19 cellular contexts compared by ENCODE assay signal in the genomic region with DNA sequence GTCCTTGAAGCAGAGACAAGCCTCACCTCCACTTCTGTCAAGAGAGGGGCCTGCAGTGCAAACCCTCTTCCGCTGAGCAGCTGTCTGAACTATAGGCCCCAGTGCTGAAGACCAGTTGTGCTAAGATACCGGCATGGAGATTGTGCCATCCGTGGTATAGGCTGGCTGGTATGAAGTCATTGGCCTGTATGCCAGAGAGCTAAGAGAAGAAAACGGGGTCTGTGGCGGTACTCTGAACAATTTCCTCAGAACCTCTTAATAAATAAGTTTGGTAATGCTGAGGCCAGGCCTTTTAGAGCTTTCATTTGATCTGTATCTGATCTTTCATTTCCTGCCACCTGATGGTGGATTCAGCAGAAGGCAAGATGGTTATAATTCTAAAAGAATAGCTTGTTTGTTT.
DNase-seq lines count a peak whose midpoint lies in the region; ATAC-seq and TF ChIP-seq lines count a peak whose summit lies in the region.
"Had no signal": no experiment of that assay in that cellular context is flagged by ENCODE, and none has a peak within 500 bp of the region (broad histone marks: within the 10 kb centered on the region; RNA-seq: fewer than 3 reads in every experiment).

No MANE protein-coding gene starts in this region.

- POLR2A ChIA-PET in activated naive CD8-positive, alpha-beta T cell treated with anti-CD3 and anti-CD28 coated beads, Interleukin-2, amount 10 ng/mL, durations not matched to agents 7 days and 5 days (lab: Charles Lee): no interaction called here

- H3K36me3 ChIP-seq in Loucy (ENCODE audit: insufficient read depth, low read length): peaks cover 67% of the 10 kb centered on the region
- peaks cover 19% of the 10 kb centered on the region for H3K36me3 ChIP-seq in neural progenitor cell

- H3K4me3 Mint-ChIP-seq in activated CD4-positive, alpha-beta T cell treated with anti-CD3 and anti-CD28 coated beads, Interleukin-2, amount 10 ng/mL, durations not matched to agents 24 days and 14 days: no peak overlapping the region
- H3K4me3 Mint-ChIP-seq in activated naive CD8-positive, alpha-beta T cell treated with anti-CD3 and anti-CD28 coated beads, Interleukin-2, amount 10 ng/mL, durations not matched to agents 7 days and 5 days: no peak overlapping the region
- no peak overlapping the region for H3K4me3 Mint-ChIP-seq in neural progenitor cell
- H3K4me3 Mint-ChIP-seq: nephron had no signal

- H3K4me3 ChIP-seq in Loucy (ENCODE audit: low read length, poor library complexity, severe bottlenecking): peak overlapping the region; percentile 15
- H3K4me3 ChIP-seq in neural progenitor cell: no peak overlapping the region
- H3K4me3 ChIP-seq: breast epithelium, GM23248, K562, lower lobe of right lung, prostate gland, smooth muscle cell, tibial artery had no signal

- H3K9ac ChIP-seq in Loucy (ENCODE audit: low read depth, low read length, poor library complexity, severe bottlenecking) (peak overlapping the region; percentile 34), neural progenitor cell (no peak overlapping the region)
- H3K9ac ChIP-seq: GM23248 had no signal

- intact Hi-C loops in activated CD4-positive, alpha-beta T cell treated with anti-CD3 and anti-CD28 coated beads, Interleukin-2, amount 10 ng/mL, durations not matched to agents 24 days and 14 days (cut with micrococcal nuclease): loop anchor here (10.0 kb wide), 1 partner anchor 437 kb away; no protein-coding TSS in a partner anchor

- no peaks in the 10 kb centered on the region for H3K27me3 ChIP-seq in Loucy (ENCODE audit: insufficient read depth, low read length, poor library complexity, severe bottlenecking)
- H3K27me3 ChIP-seq in neural progenitor cell: no peaks in the 10 kb centered on the region
- H3K27me3 ChIP-seq: breast epithelium, tibial artery had no signal

- H3K27ac ChIP-seq in neural progenitor cell: peak overlapping the region; percentile 54
- H3K27ac ChIP-seq: breast epithelium, GM23248, lower lobe of right lung, prostate gland, tibial artery had no signal

- H3K9me3 Mint-ChIP-seq in activated CD4-positive, alpha-beta T cell treated with anti-CD3 and anti-CD28 coated beads, Interleukin-2, amount 10 ng/mL, durations not matched to agents 24 days and 14 days: no peaks in the 10 kb centered on the region
- no peaks in the 10 kb centered on the region for H3K9me3 Mint-ChIP-seq in activated naive CD8-positive, alpha-beta T cell treated with anti-CD3 and anti-CD28 coated beads, Interleukin-2, amount 10 ng/mL, durations not matched to agents 7 days and 5 days
- H3K9me3 Mint-ChIP-seq in neural progenitor cell: no peaks in the 10 kb centered on the region
- H3K9me3 Mint-ChIP-seq: nephron had no signal

- H4K20me1 ChIP-seq in Loucy (ENCODE audit: insufficient read depth, low read length, poor library complexity, severe bottlenecking): no peaks in the 10 kb centered on the region
- H4K20me1 ChIP-seq in neural progenitor cell (ENCODE audit: low read depth): peaks cover 51% of the 10 kb centered on the region

- peaks cover 21% of the 10 kb centered on the region for H3F3A ChIP-seq in Loucy (ENCODE audit: low read depth)
- H3F3A ChIP-seq in neural progenitor cell (ENCODE audit: low read depth): peaks cover 85% of the 10 kb centered on the region

- H2AFZ ChIP-seq in Loucy (ENCODE audit: low read length) (no peak overlapping the region), neural progenitor cell (replicated peaks) (no peak overlapping the region)
- H2AFZ ChIP-seq: GM23248 had no signal

- H3K4me1 ChIP-seq in Loucy (ENCODE audit: insufficient read depth, low read length, poor library complexity, severe bottlenecking) (peaks cover 26% of the 10 kb centered on the region), neural progenitor cell (no peaks in the 10 kb centered on the region)
- H3K4me1 ChIP-seq: breast epithelium, lower lobe of right lung, prostate gland had no signal

- H3K4me1 Mint-ChIP-seq in activated CD4-positive, alpha-beta T cell treated with anti-CD3 and anti-CD28 coated beads, Interleukin-2, amount 10 ng/mL, durations not matched to agents 24 days and 14 days: peaks cover 11% of the 10 kb centered on the region
- H3K4me1 Mint-ChIP-seq in activated naive CD8-positive, alpha-beta T cell treated with anti-CD3 and anti-CD28 coated beads, Interleukin-2, amount 10 ng/mL, durations not matched to agents 7 days and 5 days: peaks cover 6% of the 10 kb centered on the region
- peaks cover 12% of the 10 kb centered on the region for H3K4me1 Mint-ChIP-seq in neural progenitor cell

- H3K79me2 ChIP-seq in Loucy (ENCODE audit: insufficient read depth, low read length): no peaks in the 10 kb centered on the region; the same call in 1 of the 2 replicates
- H3K79me2 ChIP-seq in neural progenitor cell (ENCODE audit: low read depth): peaks cover 2% of the 10 kb centered on the region

- H3K9me3 ChIP-seq in Loucy (ENCODE audit: insufficient read depth, low read depth, low read length) (no peaks in the 10 kb centered on the region), neural progenitor cell (ENCODE audit: low read depth) (no peaks in the 10 kb centered on the region)
- H3K9me3 ChIP-seq: breast epithelium, lower lobe of right lung, prostate gland, tibial artery had no signal

- H3K27ac Mint-ChIP-seq in activated CD4-positive, alpha-beta T cell treated with anti-CD3 and anti-CD28 coated beads, Interleukin-2, amount 10 ng/mL, durations not matched to agents 24 days and 14 days: peak overlapping the region; percentile 58
- peak overlapping the region; percentile 62 for H3K27ac Mint-ChIP-seq in activated naive CD8-positive, alpha-beta T cell treated with anti-CD3 and anti-CD28 coated beads, Interleukin-2, amount 10 ng/mL, durations not matched to agents 7 days and 5 days
- peak overlapping the region; percentile 64 for H3K27ac Mint-ChIP-seq in neural progenitor cell

- H3K9me2 ChIP-seq in Loucy (replicated peaks; ENCODE audit: low read depth, low read length): no peaks in the 10 kb centered on the region

- H3K36me3 Mint-ChIP-seq in activated CD4-positive, alpha-beta T cell treated with anti-CD3 and anti-CD28 coated beads, Interleukin-2, amount 10 ng/mL, durations not matched to agents 24 days and 14 days (ENCODE audit: low read depth): peaks cover 62% of the 10 kb centered on the region
- peaks cover 46% of the 10 kb centered on the region for H3K36me3 Mint-ChIP-seq in activated naive CD8-positive, alpha-beta T cell treated with anti-CD3 and anti-CD28 coated beads, Interleukin-2, amount 10 ng/mL, durations not matched to agents 7 days and 5 days
- peaks cover 40% of the 10 kb centered on the region for H3K36me3 Mint-ChIP-seq in neural progenitor cell

- no peak for DNase-seq in activated CD4-positive, alpha-beta T cell treated with anti-CD3 and anti-CD28 coated beads, Interleukin-2, amount 10 ng/mL, durations not matched to agents 24 days and 14 days
- DNase-seq in activated CD4-positive, alpha-beta T cell treated with anti-CD3 and anti-CD28 coated beads, Interleukin-2, amount 50 U/mL, for 48 hours: no peak
- no peak for DNase-seq in activated naive CD8-positive, alpha-beta T cell treated with anti-CD3 and anti-CD28 coated beads, Interleukin-2, amount 10 ng/mL, durations not matched to agents 7 days and 5 days
- DNase-seq in neural progenitor cell (ENCODE audit: low spot score) (no peak), occipital lobe (lab: John Stamatoyannopoulos, UW) (no peak), hepatic stellate cell (ENCODE audit: low spot score) (no peak)
- DNase-seq: lower lobe of right lung, NCI-H1092, NCI-H2081 treated with DMSO at 0.1 percent for 48 hours, SHP77 treated with DMSO at 0.1 percent for 48 hours, tibial artery had no signal

- ATAC-seq in activated naive CD8-positive, alpha-beta T cell treated with anti-CD3 and anti-CD28 coated beads, Interleukin-2, amount 10 ng/mL, durations not matched to agents 7 days and 5 days (ENCODE audit: low read depth): peak; percentile 47
- no peak for ATAC-seq in HG02571 (IDR thresholded peaks at IDR 0.05; ENCODE audit: unreplicated experiment)
- ATAC-seq: K562, lower lobe of right lung had no signal

- no peak for TF ChIP-seq CTCF in Loucy (conservative IDR thresholded peaks at IDR 0.05; ENCODE audit: low read length)
- no peak for TF ChIP-seq CTCF in neural progenitor cell (IDR thresholded peaks at IDR 0.05)

- peak overlapping the region; percentile 49 for H3K4me2 ChIP-seq in Loucy (ENCODE audit: low read depth, low read length, poor library complexity, severe bottlenecking)
- no peak overlapping the region for H3K4me2 ChIP-seq in neural progenitor cell
- H3K4me2 ChIP-seq: smooth muscle cell had no signal

- no peaks in the 10 kb centered on the region for H3K27me3 Mint-ChIP-seq in activated CD4-positive, alpha-beta T cell treated with anti-CD3 and anti-CD28 coated beads, Interleukin-2, amount 10 ng/mL, durations not matched to agents 24 days and 14 days
- no peaks in the 10 kb centered on the region for H3K27me3 Mint-ChIP-seq in activated naive CD8-positive, alpha-beta T cell treated with anti-CD3 and anti-CD28 coated beads, Interleukin-2, amount 10 ng/mL, durations not matched to agents 7 days and 5 days
- peaks cover 6% of the 10 kb centered on the region for H3K27me3 Mint-ChIP-seq in neural progenitor cell (ENCODE audit: insufficient read depth, low read depth)
